Comparison of ENCODE assay signal across 1 cellular context in the genomic region with DNA sequence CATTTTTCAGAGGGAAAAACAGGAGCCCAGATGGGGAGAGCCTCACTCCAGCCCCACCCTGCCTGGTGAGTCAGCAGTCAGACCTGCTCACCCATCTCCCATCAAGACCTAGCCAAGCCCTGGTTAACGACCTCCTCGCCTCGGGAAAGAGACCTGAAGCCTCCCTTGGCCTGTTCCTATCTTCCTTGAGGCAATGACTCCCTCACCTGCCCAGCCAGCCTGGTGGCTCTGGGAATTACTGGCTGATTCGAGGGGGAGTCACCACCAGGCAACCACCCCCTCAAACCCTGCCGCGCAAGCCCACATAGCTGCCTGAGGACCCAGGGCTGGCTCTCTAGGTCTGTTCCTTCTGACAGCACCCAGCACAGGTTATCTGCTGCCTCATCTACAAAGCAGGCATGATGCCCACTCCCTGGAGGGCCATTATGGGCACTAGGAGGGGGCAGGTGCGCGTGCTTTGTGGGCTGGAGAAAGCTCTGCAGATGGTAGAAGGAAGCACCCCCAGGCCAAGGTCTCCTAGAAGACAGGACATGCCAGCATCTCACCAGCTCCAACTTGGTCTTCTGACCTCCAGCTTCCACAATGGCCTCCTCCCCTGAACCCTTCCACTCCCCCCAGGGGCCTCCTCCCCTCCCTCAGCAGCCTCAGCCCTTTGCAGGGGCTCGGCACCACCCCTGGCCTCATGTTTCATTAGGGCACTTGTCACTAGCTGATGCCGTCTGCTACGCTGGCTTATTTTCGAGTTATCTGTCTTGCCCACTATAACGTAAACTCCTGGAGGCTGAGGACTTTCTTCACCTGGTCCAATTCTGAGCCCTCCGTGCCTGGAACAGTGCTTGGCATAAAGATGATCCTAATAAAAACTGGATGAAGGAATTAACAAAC.
TF ChIP-seq lines count a peak whose summit lies in the region.

No MANE protein-coding gene starts in this region.

TF ChIP-seq in endothelial cell of umbilical vein, 7 proteins besides CTCF, POLR2A, EP300 and RAD21:
- no peak for TF ChIP-seq FOS (IDR thresholded peaks at IDR 0.05; ENCODE audit: borderline replicate concordance, insufficient read depth, low read length)
- no peak for TF ChIP-seq MYC (IDR thresholded peaks at IDR 0.05; ENCODE audit: low read depth, low read length)
- no peak for TF ChIP-seq EZH2 (IDR thresholded peaks at IDR 0.05; ENCODE audit: borderline replicate concordance, low read depth, low read length, severe bottlenecking)
- TF ChIP-seq, protein P1, sequence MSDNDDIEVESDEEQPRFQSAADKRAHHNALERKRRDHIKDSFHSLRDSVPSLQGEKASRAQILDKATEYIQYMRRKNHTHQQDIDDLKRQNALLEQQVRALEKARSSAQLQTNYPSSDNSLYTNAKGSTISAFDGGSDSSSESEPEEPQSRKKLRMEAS (IDR thresholded peaks at IDR 0.05; ENCODE audit: insufficient read depth, insufficient read length): no peak
- TF ChIP-seq GATA2 (IDR thresholded peaks at IDR 0.05; ENCODE audit: insufficient read depth, insufficient read length, low read depth, low read length): no peak
- TF ChIP-seq POLR2AphosphoS5 (IDR thresholded peaks at IDR 0.05; ENCODE audit: insufficient read depth, low read depth, low read length): no peak
- no peak for TF ChIP-seq JUN (IDR thresholded peaks at IDR 0.05; ENCODE audit: borderline replicate concordance, insufficient read depth, insufficient read length, low read depth)
TF ChIP-seq in endothelial cell of umbilical vein: peak in this region for 0.
